9 cellular contexts compared by ENCODE assay signal in genomic region chr10:73263948-73264347, GRCh38. TPM values are rescaled to one million over a fixed set of nuclear protein-coding genes. Genes with fewer than 3 reads are reported as not detected.
DNase-seq lines count a peak whose midpoint lies in the region; ATAC-seq and TF ChIP-seq lines count a peak whose summit lies in the region.
"Had no signal": no experiment of that assay in that cellular context is flagged by ENCODE, and none has a peak within 500 bp of the region (broad histone marks: within the 10 kb centered on the region; RNA-seq: fewer than 3 reads in every experiment).

No MANE protein-coding gene starts in this region.

- H3K4me1 ChIP-seq in left ventricle myocardium inferior (no peaks in the 10 kb centered on the region), PC-3 (ENCODE audit: insufficient read depth, low read length) (peaks cover 20% of the 10 kb centered on the region), right cardiac atrium (ENCODE audit: control insufficient read depth, insufficient read depth, low read length) (no peaks in the 10 kb centered on the region)

- H3K4me3 ChIP-seq in left ventricle myocardium inferior = no peak overlapping the region
- H3K4me3 ChIP-seq in PC-3 (ENCODE audit: low read length) = no peak overlapping the region
- no peak overlapping the region for H3K4me3 ChIP-seq in fibroblast of the aortic adventitia (ENCODE audit: low read depth, low read length)
- H3K4me3 ChIP-seq in right cardiac atrium (ENCODE audit: low read length) = no peak overlapping the region

- H3K36me3 ChIP-seq in left ventricle myocardium inferior (no peaks in the 10 kb centered on the region), PC-3 (ENCODE audit: low read depth, low read length) (no peaks in the 10 kb centered on the region)

- H3K27ac ChIP-seq in left ventricle myocardium inferior (replicated peaks) = no peak overlapping the region
- no peak overlapping the region for H3K27ac ChIP-seq in PC-3 (ENCODE audit: low read length)
- no peak overlapping the region for H3K27ac ChIP-seq in right cardiac atrium (ENCODE audit: low read length)

- H3F3A ChIP-seq in PC-3 (ENCODE audit: low read length, unreplicated experiment) = peaks cover 6% of the 10 kb centered on the region

- H3K9me2 ChIP-seq in PC-3 (replicated peaks; ENCODE audit: low read length) = no peaks in the 10 kb centered on the region

- H3K4me2 ChIP-seq in PC-3 (ENCODE audit: low read length) = no peak overlapping the region

- no peaks in the 10 kb centered on the region for H3K79me2 ChIP-seq in PC-3 (ENCODE audit: low read length)

- BruUV-seq in PC-3 (replicated peaks; lab: Mats Ljungman, UMichigan) = no TSS peak

- no peaks in the 10 kb centered on the region for H4K20me1 ChIP-seq in PC-3 (ENCODE audit: low read length)

- DNase-seq in left ventricle myocardium inferior (no peak), cardiac septum (ENCODE audit: low spot score) (no peak), PC-3 (peak; percentile 90), fibroblast of the aortic adventitia (ENCODE audit: low read depth) (peak; percentile 50), NCI-H82 (lab: John Stamatoyannopoulos, UW) (no peak), epidermal melanocyte (ENCODE audit: insufficient read length, low spot score) (no peak), right cardiac atrium (no peak)

- ATAC-seq in PC-3 (peak; percentile 37), GM19351 (IDR thresholded peaks at IDR 0.05; ENCODE audit: unreplicated experiment) (no peak), right cardiac atrium (no peak)
- ATAC-seq: stimulated activated memory B cell treated with anti-CD40 and anti-IgM and Interleukin-4, amounts not matched to agents 10 μg/mL and 1 μg/mL and 100 μg/mL, for 72 hours had no signal

- peaks cover 5% of the 10 kb centered on the region for H3K9me3 ChIP-seq in left ventricle myocardium inferior (replicated peaks)
- H3K9me3 ChIP-seq in PC-3 (ENCODE audit: low read length) = peaks cover 5% of the 10 kb centered on the region; the same call in 1 of the 2 replicates
- H3K9me3 ChIP-seq in right cardiac atrium (ENCODE audit: control insufficient read depth, low read length) = no peaks in the 10 kb centered on the region

- H2AFZ ChIP-seq in PC-3 (ENCODE audit: low read length) = no peak overlapping the region

- CTCF ChIA-PET in PC-3 (lab: Charles Lee) = interaction anchor here (0.5 to 1.8 kb wide), 10 partner anchors 9 to 430 kb away, joined by 3 to 31 read pairs (median 4); partner anchors contain the start of gene CFAP70

- intact Hi-C loops in left ventricle myocardium inferior (cut with micrococcal nuclease) = no loop called here
- intact Hi-C loops in cardiac septum (cut with DNase I) = no loop called here
- intact Hi-C loops in PC-3 (cut with micrococcal nuclease) = loop anchor here (1.0 to 10.0 kb wide), 7 partner anchors 94 to 499 kb away; partner anchors contain the start of genes ANXA7, CFAP70 and PPP3CB
- intact Hi-C loops in right cardiac atrium (cut with DNase I) = no loop called here

- no peaks in the 10 kb centered on the region for H3K27me3 ChIP-seq in left ventricle myocardium inferior (ENCODE audit: low read depth)
- no peaks in the 10 kb centered on the region; the same call in 1 of the 2 replicates for H3K27me3 ChIP-seq in PC-3 (ENCODE audit: low read length)
- no peaks in the 10 kb centered on the region for H3K27me3 ChIP-seq in right cardiac atrium (ENCODE audit: control insufficient read depth, insufficient read depth)

- TF ChIP-seq CTCF in left ventricle myocardium inferior (IDR thresholded peaks at IDR 0.05; ENCODE audit: borderline replicate concordance) (peak; percentile 50), PC-3 (conservative IDR thresholded peaks at IDR 0.05; ENCODE audit: low read depth, low read length) (peak; percentile 99), fibroblast of the aortic adventitia (IDR thresholded peaks at IDR 0.05; ENCODE audit: insufficient read depth, low read length) (peak; percentile 55)

- no peak overlapping the region for H3K9ac ChIP-seq in PC-3 (ENCODE audit: low read length)

- POLR2A ChIA-PET in PC-3 (lab: Charles Lee; ENCODE audit: unreplicated experiment) = interaction anchor here (0.6 to 1.0 kb wide), 2 partner anchors 12 to 95 kb away, joined by 3 to 5 read pairs; partner anchors contain the start of gene CFAP70

RNA-seq across cellular contexts. Expression of gene MRPS16, which starts 11.5 kb away (rescaled TPM):
- total RNA-seq in left ventricle myocardium inferior = 102 TPM
- 95.5 TPM for total RNA-seq in cardiac septum
- total RNA-seq in PC-3 (2014; rRNA removed) = 230 and 275 TPM in 2 replicates
- total RNA-seq in fibroblast of the aortic adventitia (ENCODE audit: low replicate concordance) = 45.4 and 83.2 TPM in 2 replicates
- total RNA-seq in right cardiac atrium = 10 to 100 TPM; 66.9 to 85.1 (median 79.3) TPM
- polyA plus RNA-seq in right cardiac atrium = 80.0 TPM

RNA-seq across cellular contexts. Expression of gene DNAJC9, which starts 16.9 kb away (rescaled TPM):
- total RNA-seq in left ventricle myocardium inferior (8.6 TPM), cardiac septum (7.4 TPM), PC-3 (2014; rRNA removed) (282 and 283 TPM in 2 replicates), fibroblast of the aortic adventitia (ENCODE audit: low replicate concordance) (18.7 and 41.0 TPM in 2 replicates), right cardiac atrium (10 to 100 TPM in 2 of 4 donors, 1 to 10 TPM in 2; 7.9 to 10.6 (median 10.2) TPM)
- polyA plus RNA-seq in right cardiac atrium = 6.5 TPM

Comparison
In these comparisons a context has a peak if more than half of its experiments do, and no peak if none do; other contexts are left out.
1. DNase-seq: peak in PC-3 (single experiment) and fibroblast of the aortic adventitia (single experiment); none in left ventricle myocardium inferior (single experiment), cardiac septum (single experiment), NCI-H82 (single experiment), epidermal melanocyte (single experiment) and right cardiac atrium (0 of 3).
2. Peak in every context shown above with its lines, with median percentiles within 50 percentile points of each other: CTCF ChIP-seq.